In the genomic region with DNA sequence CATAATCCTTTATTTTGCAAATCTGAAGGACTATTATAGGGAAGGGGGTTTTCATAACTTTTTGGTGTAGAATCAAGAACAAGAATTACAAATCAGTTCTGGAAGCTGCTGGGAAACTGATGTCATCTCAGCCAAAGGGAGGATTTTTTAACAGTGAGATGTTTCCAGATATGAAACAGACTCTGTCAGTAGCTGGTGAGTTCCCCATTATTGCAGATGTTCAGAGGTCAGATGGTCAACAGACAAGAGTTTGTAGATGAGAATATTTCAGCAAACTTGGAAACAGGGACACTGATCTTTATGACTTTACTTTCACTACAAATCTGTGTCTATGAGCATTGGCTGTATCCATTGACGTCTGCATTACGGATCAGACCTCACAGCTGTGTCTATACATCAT, we compare ENCODE assay signal across 21 cellular contexts.
DNase-seq lines count a peak whose midpoint lies in the region; TF ChIP-seq lines count a peak whose summit lies in the region.
"Had no signal": no experiment of that assay in that cellular context is flagged by ENCODE, and none has a peak within 500 bp of the region (broad histone marks: within the 10 kb centered on the region; RNA-seq: fewer than 3 reads in every experiment).

No MANE protein-coding gene starts in this region.

- BruUV-seq in A673 (replicated peaks; lab: Mats Ljungman, UMichigan): no TSS peak

- H3K4me3 ChIP-seq in fibroblast of lung (replicated peaks in 1 of 4; ENCODE audit: control extremely low read depth in 1 of 4, insufficient read depth in 1 of 4, low read depth in 3 of 4, low read length in 4 of 4): no peak overlapping the region
- no peak overlapping the region for H3K4me3 ChIP-seq in skeletal muscle cell (ENCODE audit: low read depth, low read length)
- H3K4me3 ChIP-seq in A673 (ENCODE audit: low read depth, low read length, poor library complexity, severe bottlenecking): no peak overlapping the region
- H3K4me3 ChIP-seq: cardiac muscle cell, PC-9 had no signal

- H3K9ac ChIP-seq in fibroblast of lung (ENCODE audit: insufficient read depth, low read length): no peak overlapping the region

- H3K27ac ChIP-seq in fibroblast of lung (ENCODE audit: insufficient read depth, low read length): peak overlapping the region; percentile 18
- no peak overlapping the region for H3K27ac ChIP-seq in A673 (ENCODE audit: low read depth, low read length, poor library complexity, severe bottlenecking)
- H3K27ac ChIP-seq: cardiac muscle cell, foreskin keratinocyte, PC-9 had no signal

- no peak overlapping the region for H3K4me3 Mint-ChIP-seq in activated T-cell treated with anti-CD3 and anti-CD28 coated beads, Interleukin-2, amount 50 U/mL, for 24 hours
- H3K4me3 Mint-ChIP-seq: activated naive CD8-positive, alpha-beta T cell had no signal

- no peaks in the 10 kb centered on the region for H3K27me3 Mint-ChIP-seq in activated T-cell treated with anti-CD3 and anti-CD28 coated beads, Interleukin-2, amount 50 U/mL, for 24 hours
- H3K27me3 Mint-ChIP-seq: activated naive CD8-positive, alpha-beta T cell had no signal

- DNase-seq in CD1c-positive myeloid dendritic cell (ENCODE audit: extremely low spot score): peak; percentile 12
- DNase-seq in NAMALWA (ENCODE audit: low spot score): peak; percentile 20
- DNase-seq in fibroblast of lung (ENCODE audit: low read depth in 2 of 2): peak; percentile 36 to 64
- peak; percentile 74 for DNase-seq in skeletal muscle cell (ENCODE audit: low read depth)
- DNase-seq in activated T-cell treated with anti-CD3 and anti-CD28 coated beads, Interleukin-2, amount 50 U/mL, for 24 hours: no peak
- DNase-seq in A673 (ENCODE audit: low spot score): no peak
- DNase-seq in NCI-H226: no peak
- no peak for DNase-seq in RPMI8226
- DNase-seq: activated CD4-positive, alpha-beta T cell treated with anti-CD3 and anti-CD28 coated beads, Interleukin-2, amount 50 U/mL, for 4 hours; activated T-cell treated with anti-CD3 and anti-CD28 coated beads, Interleukin-2, amount 50 U/mL, for 1 hour; AML-193; Calu3; foreskin keratinocyte; left ventricle myocardium superior; NCI-H2029 treated with DMSO at 0.1 percent for 48 hours; NCI-H69; PC-9; posterior cingulate gyrus; stimulated activated naive CD8-positive, alpha-beta T cell treated with anti-CD3 and anti-CD28 coated beads, Interleukin-15, Interleukin-2, amounts not matched to agents 100 U/mL and 50 U/mL, for 24 hours had no signal

- no peak overlapping the region for H3K27ac Mint-ChIP-seq in activated T-cell treated with anti-CD3 and anti-CD28 coated beads, Interleukin-2, amount 50 U/mL, for 24 hours
- H3K27ac Mint-ChIP-seq: activated naive CD8-positive, alpha-beta T cell had no signal

- H3K9me3 ChIP-seq in fibroblast of lung (ENCODE audit: control insufficient read depth, insufficient read depth, low read depth, low read length): no peaks in the 10 kb centered on the region
- no peaks in the 10 kb centered on the region for H3K9me3 ChIP-seq in A673 (ENCODE audit: low read depth, low read length, poor library complexity, severe bottlenecking)

- H3K79me2 ChIP-seq in fibroblast of lung (ENCODE audit: control insufficient read depth, insufficient read depth, low read length): no peaks in the 10 kb centered on the region

- H3K4me1 ChIP-seq in fibroblast of lung (ENCODE audit: control insufficient read depth, extremely low read depth, insufficient read depth, low read length) (peaks cover 4% of the 10 kb centered on the region), A673 (ENCODE audit: insufficient read depth, low read length, poor library complexity, severe bottlenecking) (no peaks in the 10 kb centered on the region)
- H3K4me1 ChIP-seq: foreskin keratinocyte had no signal

- intact Hi-C loops in A673 (cut with micrococcal nuclease; ENCODE audit: unreplicated experiment): no loop called here

- H3K4me2 ChIP-seq in fibroblast of lung (ENCODE audit: extremely low read depth, insufficient read depth, low read length): no peak overlapping the region
- H3K4me2 ChIP-seq: PC-9 had no signal

- H3K27me3 ChIP-seq in fibroblast of lung (ENCODE audit: control insufficient read depth, insufficient read depth, low read length) (no peaks in the 10 kb centered on the region), A673 (replicated peaks; ENCODE audit: insufficient read depth, low read depth, low read length, poor library complexity) (no peaks in the 10 kb centered on the region)
- H3K27me3 ChIP-seq: foreskin keratinocyte had no signal

- H3K9me3 Mint-ChIP-seq in activated T-cell treated with anti-CD3 and anti-CD28 coated beads, Interleukin-2, amount 50 U/mL, for 24 hours: peaks cover 4% of the 10 kb centered on the region

- H3K36me3 ChIP-seq in fibroblast of lung (ENCODE audit: control insufficient read depth, insufficient read depth, low read length) (no peaks in the 10 kb centered on the region), A673 (ENCODE audit: insufficient read depth, low read length, poor library complexity, severe bottlenecking) (no peaks in the 10 kb centered on the region)
- H3K36me3 ChIP-seq: cardiac muscle cell had no signal

- H3K36me3 Mint-ChIP-seq in activated T-cell treated with anti-CD3 and anti-CD28 coated beads, Interleukin-2, amount 50 U/mL, for 24 hours (ENCODE audit: low read depth): no peaks in the 10 kb centered on the region
- H3K36me3 Mint-ChIP-seq: activated naive CD8-positive, alpha-beta T cell had no signal

- no peak for TF ChIP-seq CTCF in fibroblast of lung (conservative IDR thresholded peaks at IDR 0.05 in 1 of 2, IDR thresholded peaks at IDR 0.05 in 1 of 2; ENCODE audit: low read depth in 1 of 2, low read length in 2 of 2)
- no peak for TF ChIP-seq CTCF in A673 (conservative IDR thresholded peaks at IDR 0.05; ENCODE audit: low read depth, low read length)

- POLR2A ChIA-PET in A673 (lab: Charles Lee; ENCODE audit: low non-redundant PET): no interaction called here

- CTCF ChIA-PET in A673 (lab: Charles Lee): no interaction called here

- peaks cover 8% of the 10 kb centered on the region for H3K4me1 Mint-ChIP-seq in activated T-cell treated with anti-CD3 and anti-CD28 coated beads, Interleukin-2, amount 50 U/mL, for 24 hours (ENCODE audit: low read depth)

- no peak overlapping the region for H2AFZ ChIP-seq in fibroblast of lung (ENCODE audit: low read length)
- H2AFZ ChIP-seq: PC-9 had no signal

- H4K20me1 ChIP-seq in fibroblast of lung (ENCODE audit: control insufficient read depth, extremely low read depth, insufficient read depth, low read length): no peaks in the 10 kb centered on the region

Comparison
In these comparisons a context has a peak if more than half of its experiments do, and no peak if none do; other contexts are left out.
1. DNase-seq: peak in CD1c-positive myeloid dendritic cell (single experiment), NAMALWA (single experiment), fibroblast of lung (2 of 2) and skeletal muscle cell (single experiment); none in activated T-cell treated with anti-CD3 and anti-CD28 coated beads, Interleukin-2, amount 50 U/mL, for 24 hours (single experiment), A673 (single experiment), NCI-H226 (single experiment) and RPMI8226 (single experiment).